ENCODE assay signal across 23 cellular contexts in the genomic region with DNA sequence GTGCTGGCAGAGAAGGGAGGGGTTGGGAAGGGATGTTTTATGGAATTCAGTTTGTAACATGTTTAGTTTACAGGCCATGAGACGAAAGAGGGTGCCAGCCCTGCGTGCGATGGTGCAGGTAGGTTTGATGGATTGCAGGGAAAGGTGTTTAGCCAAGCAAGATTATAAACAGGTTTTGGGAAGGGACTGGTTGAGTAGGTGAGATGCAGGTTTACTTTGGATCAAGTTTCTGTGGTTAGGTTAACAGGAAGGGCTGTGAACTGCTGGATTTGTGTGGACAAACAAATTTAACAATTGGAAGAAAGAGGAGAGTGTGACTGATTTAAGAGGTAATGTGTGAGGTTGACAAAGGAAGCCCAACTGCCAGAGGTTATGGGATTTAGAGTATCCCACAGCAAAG. TPM values are rescaled to one million over a fixed set of nuclear protein-coding genes. Genes with fewer than 3 reads are reported as not detected.
"Had no signal": no experiment of that assay in that cellular context is flagged by ENCODE, and none has a peak within 500 bp of the region (broad histone marks: within the 10 kb centered on the region; RNA-seq: fewer than 3 reads in every experiment).

No MANE protein-coding gene starts in this region.

- H3K27ac Mint-ChIP-seq: activated CD8-positive, alpha-beta T cell treated with anti-CD3 and anti-CD28 coated beads, Interleukin-2, amount 10 ng/mL, durations not matched to agents 7 days and 5 days; activated naive CD4-positive, alpha-beta T cell treated with anti-CD3 and anti-CD28 coated beads, Interleukin-2, amount 50 U/mL, for 24 hours; activated T-helper 1 cell treated with anti-CD3 and anti-CD28 coated beads, Interleukin-12 subunit alpha, Interleukin-12 subunit beta, Interleukin-2, Interleukin-4 antibody, amounts not matched to agents 30 ng/mL and 10 ng/mL and 1 ng/mL, durations not matched to agents 14 hours and 24 hours and 36 hours; brain; dendritic cell treated with granulocyte-macrophage colony-stimulating factor and Interleukin-4, amounts not matched to agents 40 ng/mL and 50 ng/mL, for 4 days; naive B cell; stimulated activated effector memory CD8-positive, alpha-beta T cell treated with anti-CD3 and anti-CD28 coated beads, Interleukin-12 subunit alpha, Interleukin-12 subunit beta, amount 100 ng/mL, for 72 hours; stimulated activated naive CD8-positive, alpha-beta T cell treated with anti-CD3 and anti-CD28 coated beads, Interleukin-15, amount 100 ng/mL, for 72 hours had no signal

- H3K27me3 ChIP-seq: right lobe of liver, tibial artery had no signal

- H3K36me3 ChIP-seq: right lobe of liver, tibial artery had no signal

- H3K27ac ChIP-seq: foreskin keratinocyte, right lobe of liver, skin epidermis, tibial artery had no signal

- H3K9me3 Mint-ChIP-seq: stimulated activated effector memory CD8-positive, alpha-beta T cell treated with anti-CD3 and anti-CD28 coated beads, Interleukin-12 subunit alpha, Interleukin-12 subunit beta, amount 100 ng/mL, for 72 hours had no signal

- H3K4me3 Mint-ChIP-seq: activated CD8-positive, alpha-beta T cell treated with anti-CD3 and anti-CD28 coated beads, Interleukin-2, amount 10 ng/mL, durations not matched to agents 7 days and 5 days; activated naive CD4-positive, alpha-beta T cell treated with anti-CD3 and anti-CD28 coated beads, Interleukin-2, amount 50 U/mL, for 24 hours; activated T-helper 1 cell treated with anti-CD3 and anti-CD28 coated beads, Interleukin-12 subunit alpha, Interleukin-12 subunit beta, Interleukin-2, Interleukin-4 antibody, amounts not matched to agents 30 ng/mL and 10 ng/mL and 1 ng/mL, durations not matched to agents 14 hours and 24 hours and 36 hours; brain; dendritic cell treated with granulocyte-macrophage colony-stimulating factor and Interleukin-4, amounts not matched to agents 40 ng/mL and 50 ng/mL, for 4 days; naive B cell; stimulated activated effector memory CD8-positive, alpha-beta T cell treated with anti-CD3 and anti-CD28 coated beads, Interleukin-12 subunit alpha, Interleukin-12 subunit beta, amount 100 ng/mL, for 72 hours; stimulated activated naive CD8-positive, alpha-beta T cell treated with anti-CD3 and anti-CD28 coated beads, Interleukin-15, amount 100 ng/mL, for 72 hours had no signal

- H3K27me3 Mint-ChIP-seq: activated naive CD4-positive, alpha-beta T cell treated with anti-CD3 and anti-CD28 coated beads, Interleukin-2, amount 50 U/mL, for 24 hours; stimulated activated naive CD8-positive, alpha-beta T cell treated with anti-CD3 and anti-CD28 coated beads, Interleukin-15, amount 100 ng/mL, for 72 hours had no signal

- H3K4me1 Mint-ChIP-seq: activated naive CD4-positive, alpha-beta T cell treated with anti-CD3 and anti-CD28 coated beads, Interleukin-2, amount 50 U/mL, for 24 hours; brain; naive B cell; stimulated activated effector memory CD8-positive, alpha-beta T cell treated with anti-CD3 and anti-CD28 coated beads, Interleukin-12 subunit alpha, Interleukin-12 subunit beta, amount 100 ng/mL, for 72 hours; stimulated activated naive CD8-positive, alpha-beta T cell treated with anti-CD3 and anti-CD28 coated beads, Interleukin-15, amount 100 ng/mL, for 72 hours had no signal

- H3K4me3 ChIP-seq: lung, right lobe of liver, skin epidermis, tibial artery had no signal

- DNase-seq: activated CD4-positive, alpha-beta T cell treated with anti-CD3 and anti-CD28 coated beads for 1 hour; activated CD4-positive, alpha-beta T cell treated with anti-CD3 and anti-CD28 coated beads, Interleukin-2, amount 50 U/mL, for 1 hour; activated CD8-positive, alpha-beta T cell treated with anti-CD3 and anti-CD28 coated beads, Interleukin-2, amount 10 ng/mL, durations not matched to agents 7 days and 5 days; activated gamma-delta T cell; aorta; caudate nucleus; effector CD8-positive, alpha-beta T cell; foreskin keratinocyte; kidney; naive B cell; nucleus accumbens; right lobe of liver; stimulated activated CD4-positive, alpha-beta T cell treated with anti-CD3 and anti-CD28 coated beads, Interleukin-2, amount 100 ng/mL, for 24 hours; stimulated activated naive CD8-positive, alpha-beta T cell treated with anti-CD3 and anti-CD28 coated beads, Interleukin-15, amount 100 ng/mL, for 72 hours; tibial artery had no signal

- H3K36me3 Mint-ChIP-seq: brain; stimulated activated effector memory CD8-positive, alpha-beta T cell treated with anti-CD3 and anti-CD28 coated beads, Interleukin-12 subunit alpha, Interleukin-12 subunit beta, amount 100 ng/mL, for 72 hours had no signal

- ATAC-seq: activated CD8-positive, alpha-beta T cell treated with anti-CD3 and anti-CD28 coated beads, Interleukin-2, amount 10 ng/mL, durations not matched to agents 7 days and 5 days; foreskin keratinocyte; left lobe of liver; right lobe of liver; stimulated activated effector memory CD8-positive, alpha-beta T cell treated with anti-CD3 and anti-CD28 coated beads, Interleukin-12 subunit alpha, Interleukin-12 subunit beta, amount 100 ng/mL, for 72 hours; stimulated activated naive CD8-positive, alpha-beta T cell treated with anti-CD3 and anti-CD28 coated beads, Interleukin-15, amount 100 ng/mL, for 72 hours had no signal

- H3K4me1 ChIP-seq: foreskin keratinocyte, right lobe of liver, tibial artery had no signal

- H3K9me3 ChIP-seq: right lobe of liver had no signal

RNA-seq across cellular contexts. Expression of a gene that starts 32.6 kb away (rescaled TPM):
- total RNA-seq: activated CD8-positive, alpha-beta T cell treated with anti-CD3 and anti-CD28 coated beads, Interleukin-2, amount 10 ng/mL, durations not matched to agents 7 days and 5 days; activated T-helper 1 cell treated with anti-CD3 and anti-CD28 coated beads, Interleukin-12 subunit alpha, Interleukin-12 subunit beta, Interleukin-2, Interleukin-4 antibody, amounts not matched to agents 30 ng/mL and 10 ng/mL and 1 ng/mL, durations not matched to agents 14 hours and 24 hours and 36 hours had no signal
